1 cellular context compared by ENCODE assay signal in the genomic region with DNA sequence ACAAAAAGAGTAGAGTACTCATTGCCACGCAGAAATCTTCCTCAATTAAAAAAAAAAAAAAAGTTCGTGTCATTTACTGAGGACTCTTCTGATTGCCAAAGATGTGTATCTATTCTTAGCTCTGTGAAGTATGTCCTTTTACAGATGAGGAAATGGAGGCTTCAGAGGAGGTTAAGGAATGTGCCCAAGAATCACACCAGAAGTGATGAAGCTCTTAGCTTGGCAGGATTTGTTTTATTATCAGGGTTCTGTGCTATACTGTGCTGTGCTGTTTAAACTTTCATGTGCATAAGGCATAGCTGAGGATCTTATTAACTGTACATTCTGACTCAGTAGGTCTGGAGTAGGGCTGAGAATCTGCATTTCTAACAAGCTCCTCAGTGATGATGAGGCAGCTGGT.
TF ChIP-seq lines count a peak whose summit lies in the region.

No MANE protein-coding gene starts in this region.

TF ChIP-seq in IMR-90, 13 proteins besides CTCF, POLR2A, EP300 and RAD21 (continued from another document):
- TF ChIP-seq CHD1 (IDR thresholded peaks at IDR 0.05; ENCODE audit: low read depth, low read length): no peak
- no peak for TF ChIP-seq RFX5 (IDR thresholded peaks at IDR 0.05; ENCODE audit: low read depth, low read length)
- TF ChIP-seq, protein P1, sequence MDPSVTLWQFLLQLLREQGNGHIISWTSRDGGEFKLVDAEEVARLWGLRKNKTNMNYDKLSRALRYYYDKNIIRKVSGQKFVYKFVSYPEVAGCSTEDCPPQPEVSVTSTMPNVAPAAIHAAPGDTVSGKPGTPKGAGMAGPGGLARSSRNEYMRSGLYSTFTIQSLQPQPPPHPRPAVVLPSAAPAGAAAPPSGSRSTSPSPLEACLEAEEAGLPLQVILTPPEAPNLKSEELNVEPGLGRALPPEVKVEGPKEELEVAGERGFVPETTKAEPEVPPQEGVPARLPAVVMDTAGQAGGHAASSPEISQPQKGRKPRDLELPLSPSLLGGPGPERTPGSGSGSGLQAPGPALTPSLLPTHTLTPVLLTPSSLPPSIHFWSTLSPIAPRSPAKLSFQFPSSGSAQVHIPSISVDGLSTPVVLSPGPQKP (IDR thresholded peaks at IDR 0.05; ENCODE audit: borderline replicate concordance, low read depth, low read length): no peak
- no peak for TF ChIP-seq RCOR1 (IDR thresholded peaks at IDR 0.05; ENCODE audit: insufficient replicate concordance, low read length)
- no peak for TF ChIP-seq SMC3 (IDR thresholded peaks at IDR 0.05; ENCODE audit: low read depth, low read length)
- no peak for TF ChIP-seq BHLHE40 (IDR thresholded peaks at IDR 0.05; ENCODE audit: low read depth, low read length)
- no peak for TF ChIP-seq USF2 (IDR thresholded peaks at IDR 0.05; ENCODE audit: low read depth, low read length)
- TF ChIP-seq NFE2L2 (IDR thresholded peaks at IDR 0.05; ENCODE audit: low read depth, low read length): no peak
